Comparison of ENCODE assay signal across 14 cellular contexts in genomic region chr1:91877574-91878208, GRCh38. TPM values are rescaled to one million over a fixed set of nuclear protein-coding genes. Genes with fewer than 3 reads are reported as not detected.
DNase-seq lines count a peak whose midpoint lies in the region; ATAC-seq lines count a peak whose summit lies in the region.
"Had no signal": no experiment of that assay in that cellular context is flagged by ENCODE, and none has a peak within 500 bp of the region (broad histone marks: within the 10 kb centered on the region; RNA-seq: fewer than 3 reads in every experiment).

No MANE protein-coding gene starts in this region.

- H3K27me3 Mint-ChIP-seq in activated naive CD4-positive, alpha-beta T cell treated with anti-CD3 and anti-CD28 coated beads, Interleukin-2, amount 10 ng/mL, durations not matched to agents 7 days and 5 days: peaks cover 36% of the 10 kb centered on the region
- peaks cover 9% of the 10 kb centered on the region for H3K27me3 Mint-ChIP-seq in T-helper 2 cell treated with Interferon-gamma antibody and Interleukin-4, amounts not matched to agents 5 μg/mL and 100 μg/mL, for 36 hours (ENCODE audit: low read depth)
- no peaks in the 10 kb centered on the region for H3K27me3 Mint-ChIP-seq in stimulated activated naive CD8-positive, alpha-beta T cell treated with anti-CD3 and anti-CD28 coated beads, Interleukin-15, amount 100 ng/mL, for 72 hours

- ATAC-seq in activated naive CD4-positive, alpha-beta T cell treated with anti-CD3 and anti-CD28 coated beads, Interleukin-2, amount 50 U/mL, for 72 hours: peak; percentile 77 to 79
- ATAC-seq in HG02610 (IDR thresholded peaks at IDR 0.05; ENCODE audit: unreplicated experiment) (peak; percentile 68), esophagus mucosa (no peak)
- ATAC-seq in stimulated activated naive CD8-positive, alpha-beta T cell treated with anti-CD3 and anti-CD28 coated beads, Interleukin-15, amount 100 ng/mL, for 72 hours: peak; percentile 67

- H3K4me1 Mint-ChIP-seq in activated naive CD4-positive, alpha-beta T cell treated with anti-CD3 and anti-CD28 coated beads, Interleukin-2, amount 10 ng/mL, durations not matched to agents 7 days and 5 days: peaks cover 41% of the 10 kb centered on the region
- H3K4me1 Mint-ChIP-seq in T-helper 2 cell treated with Interferon-gamma antibody and Interleukin-4, amounts not matched to agents 5 μg/mL and 100 μg/mL, for 36 hours (ENCODE audit: low read depth): peaks cover 45% of the 10 kb centered on the region
- peaks cover 75% of the 10 kb centered on the region for H3K4me1 Mint-ChIP-seq in stimulated activated naive CD8-positive, alpha-beta T cell treated with anti-CD3 and anti-CD28 coated beads, Interleukin-15, amount 100 ng/mL, for 72 hours

- CTCF ChIA-PET in activated naive CD4-positive, alpha-beta T cell treated with anti-CD3 and anti-CD28 coated beads, Interleukin-2, amount 10 ng/mL, durations not matched to agents 7 days and 5 days (lab: Charles Lee): no interaction called here

- no peak overlapping the region for H3K4me3 Mint-ChIP-seq in activated naive CD4-positive, alpha-beta T cell treated with anti-CD3 and anti-CD28 coated beads, Interleukin-2, amount 10 ng/mL, durations not matched to agents 7 days and 5 days
- H3K4me3 Mint-ChIP-seq in T-helper 2 cell treated with Interferon-gamma antibody and Interleukin-4, amounts not matched to agents 5 μg/mL and 100 μg/mL, for 36 hours: peak overlapping the region; percentile 32
- H3K4me3 Mint-ChIP-seq in stimulated activated naive CD8-positive, alpha-beta T cell treated with anti-CD3 and anti-CD28 coated beads, Interleukin-15, amount 100 ng/mL, for 72 hours: peak overlapping the region; percentile 60 to 64

- no peak for DNase-seq in activated naive CD4-positive, alpha-beta T cell treated with anti-CD3 and anti-CD28 coated beads, Interleukin-2, amount 50 U/mL, for 72 hours (ENCODE audit: low spot score in 2 of 2)
- DNase-seq in activated naive CD4-positive, alpha-beta T cell treated with anti-CD3 and anti-CD28 coated beads, Interleukin-2, amount 10 ng/mL, durations not matched to agents 7 days and 5 days: no peak
- DNase-seq in T-helper 2 cell treated with Interferon-gamma antibody and Interleukin-4, amounts not matched to agents 5 μg/mL and 100 μg/mL, for 36 hours (ENCODE audit: low spot score): peak; percentile 46
- DNase-seq in stimulated activated naive CD8-positive, alpha-beta T cell treated with anti-CD3 and anti-CD28 coated beads, Interleukin-15, amount 100 ng/mL, for 72 hours: no peak
- DNase-seq in D341Med (ENCODE audit: low spot score) (no peak), NCI-H187 treated with DMSO at 0.1 percent for 48 hours (lab: John Stamatoyannopoulos, UW) (no peak)
- DNase-seq: AML-193, colonic mucosa, EL, NCI-H1694, nucleus accumbens had no signal

- no peaks in the 10 kb centered on the region for H3K36me3 Mint-ChIP-seq in activated naive CD4-positive, alpha-beta T cell treated with anti-CD3 and anti-CD28 coated beads, Interleukin-2, amount 50 U/mL, for 72 hours
- H3K36me3 Mint-ChIP-seq in activated naive CD4-positive, alpha-beta T cell treated with anti-CD3 and anti-CD28 coated beads, Interleukin-2, amount 10 ng/mL, durations not matched to agents 7 days and 5 days: peaks cover 5% of the 10 kb centered on the region
- peaks cover 5% of the 10 kb centered on the region for H3K36me3 Mint-ChIP-seq in T-helper 2 cell treated with Interferon-gamma antibody and Interleukin-4, amounts not matched to agents 5 μg/mL and 100 μg/mL, for 36 hours (ENCODE audit: low read depth)

- peak overlapping the region; percentile 79 to 89 for H3K27ac Mint-ChIP-seq in activated naive CD4-positive, alpha-beta T cell treated with anti-CD3 and anti-CD28 coated beads, Interleukin-2, amount 50 U/mL, for 72 hours
- no peak overlapping the region for H3K27ac Mint-ChIP-seq in activated naive CD4-positive, alpha-beta T cell treated with anti-CD3 and anti-CD28 coated beads, Interleukin-2, amount 10 ng/mL, durations not matched to agents 7 days and 5 days
- H3K27ac Mint-ChIP-seq in T-helper 2 cell treated with Interferon-gamma antibody and Interleukin-4, amounts not matched to agents 5 μg/mL and 100 μg/mL, for 36 hours: no peak overlapping the region
- H3K27ac Mint-ChIP-seq in stimulated activated naive CD8-positive, alpha-beta T cell treated with anti-CD3 and anti-CD28 coated beads, Interleukin-15, amount 100 ng/mL, for 72 hours: peak overlapping the region; percentile 50 to 92

- no peaks in the 10 kb centered on the region for H3K9me3 Mint-ChIP-seq in activated naive CD4-positive, alpha-beta T cell treated with anti-CD3 and anti-CD28 coated beads, Interleukin-2, amount 50 U/mL, for 72 hours
- H3K9me3 Mint-ChIP-seq in activated naive CD4-positive, alpha-beta T cell treated with anti-CD3 and anti-CD28 coated beads, Interleukin-2, amount 10 ng/mL, durations not matched to agents 7 days and 5 days: no peaks in the 10 kb centered on the region
- H3K9me3 Mint-ChIP-seq in T-helper 2 cell treated with Interferon-gamma antibody and Interleukin-4, amounts not matched to agents 5 μg/mL and 100 μg/mL, for 36 hours: no peaks in the 10 kb centered on the region
- no peaks in the 10 kb centered on the region for H3K9me3 Mint-ChIP-seq in stimulated activated naive CD8-positive, alpha-beta T cell treated with anti-CD3 and anti-CD28 coated beads, Interleukin-15, amount 100 ng/mL, for 72 hours

RNA-seq across cellular contexts. Expression of gene TGFBR3, which starts 8.3 kb away (rescaled TPM):
- total RNA-seq in activated naive CD4-positive, alpha-beta T cell treated with anti-CD3 and anti-CD28 coated beads, Interleukin-2, amount 50 U/mL, for 72 hours: 1 to 10 TPM; 1.2 to 3.3 TPM
- 10.4 TPM for total RNA-seq in esophagus mucosa
- total RNA-seq: OCI-LY7 had no signal

Comparison
In these comparisons a context has a peak if more than half of its experiments do, and no peak if none do; other contexts are left out.
1. H3K27ac Mint-ChIP-seq: peak in activated naive CD4-positive, alpha-beta T cell treated with anti-CD3 and anti-CD28 coated beads, Interleukin-2, amount 50 U/mL, for 72 hours (2 of 2) and stimulated activated naive CD8-positive, alpha-beta T cell treated with anti-CD3 and anti-CD28 coated beads, Interleukin-15, amount 100 ng/mL, for 72 hours (2 of 2); none in activated naive CD4-positive, alpha-beta T cell treated with anti-CD3 and anti-CD28 coated beads, Interleukin-2, amount 10 ng/mL, durations not matched to agents 7 days and 5 days (single experiment) and T-helper 2 cell treated with Interferon-gamma antibody and Interleukin-4, amounts not matched to agents 5 μg/mL and 100 μg/mL, for 36 hours (single experiment).